ENCODE assay signal across 9 cellular contexts in the genomic region with DNA sequence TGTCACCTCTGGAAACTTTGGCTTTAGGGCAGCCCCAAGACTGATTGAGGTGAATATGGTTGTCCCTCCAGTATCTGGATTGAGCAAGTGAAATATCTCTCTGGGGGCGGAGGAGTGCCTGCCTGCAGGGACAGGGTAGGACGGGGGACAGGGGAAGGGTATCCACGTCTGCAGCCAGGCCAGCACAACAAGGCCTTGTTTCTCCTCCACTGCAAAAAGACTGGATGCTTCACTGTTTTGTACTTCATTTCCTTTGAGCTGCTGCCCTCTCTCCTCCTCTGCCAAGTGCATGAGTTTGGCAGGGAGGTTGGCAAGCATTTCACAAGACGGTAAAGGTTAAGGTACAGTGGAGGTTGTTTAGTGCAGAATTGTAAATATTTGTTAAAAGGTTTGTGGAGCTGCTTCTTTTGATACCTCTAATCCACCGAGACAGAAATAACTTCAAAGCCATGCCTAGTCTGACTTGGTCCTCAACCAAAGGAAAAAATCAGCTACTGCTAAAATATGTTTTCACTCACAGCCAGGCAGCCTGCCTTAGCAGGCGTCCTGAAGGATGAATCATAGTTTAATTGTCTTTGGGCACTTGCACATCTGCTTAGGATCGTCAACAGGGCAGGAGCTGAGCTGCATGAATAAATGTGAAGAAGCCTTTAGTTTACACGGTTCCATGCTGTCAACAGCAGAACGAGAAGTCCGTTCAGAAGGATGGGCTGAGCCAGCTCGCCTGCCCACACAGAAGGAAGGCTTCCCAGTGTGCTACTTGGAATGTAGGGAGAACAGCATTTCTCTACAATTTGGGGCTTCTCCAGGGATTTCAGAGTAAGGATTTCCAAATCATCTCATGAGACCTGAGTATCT.
DNase-seq lines count a peak whose midpoint lies in the region; ATAC-seq lines count a peak whose summit lies in the region.
"Had no signal": no experiment of that assay in that cellular context is flagged by ENCODE, and none has a peak within 500 bp of the region (broad histone marks: within the 10 kb centered on the region; RNA-seq: fewer than 3 reads in every experiment).

No MANE protein-coding gene starts in this region.

- peak; percentile 68 for DNase-seq in DMS79 (lab: John Stamatoyannopoulos, UW)
- peak; percentile 47 for DNase-seq in NCI-H146 (lab: John Stamatoyannopoulos, UW)
- DNase-seq in renal cortical epithelial cell (ENCODE audit: low read depth): peak; percentile 6
- no peak for DNase-seq in COLO829 (ENCODE audit: low spot score)
- no peak for DNase-seq in T-helper 2 cell

- ATAC-seq in esophagus mucosa (peak; percentile 79), HG03196 (IDR thresholded peaks at IDR 0.05; ENCODE audit: unreplicated experiment) (no peak), HG03175 (IDR thresholded peaks at IDR 0.05; ENCODE audit: unreplicated experiment) (no peak)
- ATAC-seq: activated T-helper 17 cell treated with anti-CD3 and anti-CD28 coated beads, Interleukin-2, amount 50 U/mL, for 72 hours had no signal

Comparison
In these comparisons a context has a peak if more than half of its experiments do, and no peak if none do; other contexts are left out.
1. DNase-seq: peak in DMS79 (single experiment), NCI-H146 (single experiment) and renal cortical epithelial cell (single experiment); none in COLO829 (single experiment) and T-helper 2 cell (0 of 5).